In genomic region chr4:10105421-10105820, GRCh38 we compare ENCODE assay signal across 1 cellular context.
TF ChIP-seq lines count a peak whose summit lies in the region.

No MANE protein-coding gene starts in this region.

TF ChIP-seq in HepG2, 621 proteins besides CTCF, POLR2A, EP300 and RAD21:
- TF ChIP-seq ZNF17 (CRISPR knock-in tag; IDR thresholded peaks at IDR 0.05) = no peak
